Comparison of ENCODE assay signal across 13 cellular contexts in the genomic region with DNA sequence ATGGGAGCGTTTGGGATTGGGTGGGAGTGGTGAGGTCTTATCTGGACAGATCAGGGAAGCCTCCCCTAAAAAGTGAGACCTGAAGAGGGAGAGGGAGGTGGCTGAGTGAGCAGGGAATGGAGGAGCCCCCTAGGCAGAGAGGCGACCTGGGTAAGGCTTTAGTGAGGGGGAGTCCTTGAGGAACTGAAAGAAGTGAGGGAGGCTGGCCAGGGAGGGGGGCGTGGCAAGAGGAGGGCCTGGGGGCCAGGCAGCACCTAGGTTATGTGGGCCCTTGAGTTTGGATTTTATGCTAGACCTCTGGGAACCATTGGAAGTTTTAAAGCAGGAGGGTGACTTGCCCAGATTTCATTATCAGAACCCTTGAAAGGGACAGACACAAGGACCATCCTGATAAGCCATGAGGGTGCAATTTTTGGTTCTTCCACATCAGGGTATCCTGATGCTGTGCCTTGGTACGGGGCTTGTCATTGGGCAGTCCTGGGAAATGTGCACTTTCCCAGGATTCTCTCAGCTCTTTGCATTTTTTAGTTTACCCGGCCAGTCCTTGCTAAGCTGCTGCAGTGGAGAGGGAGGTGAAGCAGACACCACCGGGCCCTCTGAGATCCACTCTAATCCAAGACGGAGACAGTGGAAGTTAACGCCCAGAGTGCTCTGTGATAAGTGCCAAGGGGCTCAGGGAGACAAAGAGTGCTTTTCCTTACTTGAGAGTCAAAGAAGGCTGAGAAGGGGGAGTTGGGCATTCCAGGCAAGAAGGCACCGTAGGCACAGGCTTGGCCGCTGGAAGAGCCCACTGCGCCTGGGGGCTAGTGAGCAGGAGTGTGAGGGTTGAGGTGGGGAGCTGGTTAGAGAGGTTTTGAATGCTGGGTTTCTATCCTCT. TPM values are rescaled to one million over a fixed set of nuclear protein-coding genes. Genes with fewer than 3 reads are reported as not detected.
DNase-seq lines count a peak whose midpoint lies in the region; ATAC-seq and TF ChIP-seq lines count a peak whose summit lies in the region.
"Had no signal": no experiment of that assay in that cellular context is flagged by ENCODE, and none has a peak within 500 bp of the region (broad histone marks: within the 10 kb centered on the region; RNA-seq: fewer than 3 reads in every experiment).

No MANE protein-coding gene starts in this region.

- POLR2A ChIA-PET in CD4-positive, alpha-beta T cell (lab: Charles Lee): no interaction called here

- ATAC-seq in CD4-positive, alpha-beta T cell (ENCODE audit: poor library complexity): no peak
- ATAC-seq in left lobe of liver: no peak
- ATAC-seq: activated T-cell treated with anti-CD3 and anti-CD28 coated beads, Interleukin-2, amount 50 U/mL, for 72 hours; effector memory CD8-positive, alpha-beta T cell had no signal

- H3K27me3 ChIP-seq in muscle layer of colon (ENCODE audit: control insufficient read depth in 1 of 2, insufficient read depth in 2 of 2, low read length in 2 of 2): no peaks in the 10 kb centered on the region
- H3K27me3 ChIP-seq in tibial nerve: no peaks in the 10 kb centered on the region
- no peaks in the 10 kb centered on the region for H3K27me3 ChIP-seq in CD4-positive, alpha-beta T cell (ENCODE audit: control insufficient read depth, insufficient read depth, low read length)

- CTCF ChIA-PET in CD4-positive, alpha-beta T cell (lab: Charles Lee): interaction anchor here (0.6 to 0.7 kb wide), 2 partner anchors 302 to 637 kb away, joined by 3 read pairs; no protein-coding TSS in a partner anchor

- H3K9ac ChIP-seq in muscle layer of colon (ENCODE audit: low read length): peak overlapping the region; percentile 63
- H3K9ac ChIP-seq: KMS-11 had no signal

- TF ChIP-seq POLR2A in tibial nerve (IDR thresholded peaks at IDR 0.05): no peak

- no peaks in the 10 kb centered on the region for H3K36me3 Mint-ChIP-seq in CD4-positive, alpha-beta T cell (ENCODE audit: low read depth)

- H3K4me3 Mint-ChIP-seq in CD4-positive, alpha-beta T cell: no peak overlapping the region
- H3K4me3 Mint-ChIP-seq: activated T-cell treated with anti-CD3 and anti-CD28 coated beads, Interleukin-2, amount 50 U/mL, for 72 hours; effector memory CD8-positive, alpha-beta T cell; T-helper 1 cell treated with Interleukin-12 subunit alpha and Interleukin-12 subunit beta and Interleukin-4 antibody, amounts not matched to agents 30 μg/mL and 1 μg/mL, for 36 hours had no signal

- peaks cover 100% of the 10 kb centered on the region for H3K4me1 ChIP-seq in muscle layer of colon (ENCODE audit: insufficient read depth, low read length)
- H3K4me1 ChIP-seq in tibial nerve: peaks cover 18 to 100% (median 96%) of the 10 kb centered on the region in 4 donors

- DNase-seq in NCI-H82 (lab: John Stamatoyannopoulos, UW) (peak; percentile 31), NCI-H82 treated with DMSO at 0.1 percent for 48 hours (lab: John Stamatoyannopoulos, UW; ENCODE audit: unreplicated experiment) (no peak), tibial nerve (ENCODE audit: low spot score in 2 of 2) (peak in 1 of 2 donors; percentile 13), left lobe of liver (ENCODE audit: low spot score) (no peak)
- no peak for DNase-seq in CD4-positive, alpha-beta T cell
- DNase-seq in stimulated activated CD4-positive, alpha-beta T cell treated with anti-CD3 and anti-CD28 coated beads, Interleukin-2, amount 100 ng/mL, for 48 hours: no peak
- DNase-seq: activated T-cell treated with anti-CD3 and anti-CD28 coated beads, Interleukin-2, amount 50 U/mL, for 72 hours; effector memory CD8-positive, alpha-beta T cell; NCI-H526 treated with DMSO at 0.1 percent for 48 hours had no signal

- H3K9me3 Mint-ChIP-seq in CD4-positive, alpha-beta T cell: no peaks in the 10 kb centered on the region
- H3K9me3 Mint-ChIP-seq: activated T-cell treated with anti-CD3 and anti-CD28 coated beads, Interleukin-2, amount 50 U/mL, for 72 hours; effector memory CD8-positive, alpha-beta T cell; T-helper 1 cell treated with Interleukin-12 subunit alpha and Interleukin-12 subunit beta and Interleukin-4 antibody, amounts not matched to agents 30 μg/mL and 1 μg/mL, for 36 hours had no signal

- no peaks in the 10 kb centered on the region for H3K4me1 Mint-ChIP-seq in CD4-positive, alpha-beta T cell (ENCODE audit: low read depth)

- TF ChIP-seq CTCF in tibial nerve (IDR thresholded peaks at IDR 0.05): no peak
- TF ChIP-seq CTCF in CD4-positive, alpha-beta T cell (IDR thresholded peaks at IDR 0.05): no peak

- H3K9me3 ChIP-seq in muscle layer of colon (ENCODE audit: low read length) (no peaks in the 10 kb centered on the region), tibial nerve (no peaks in the 10 kb centered on the region)
- no peaks in the 10 kb centered on the region for H3K9me3 ChIP-seq in CD4-positive, alpha-beta T cell (ENCODE audit: control insufficient read depth, low read length)

- H3K27ac Mint-ChIP-seq in CD4-positive, alpha-beta T cell: no peak overlapping the region
- H3K27ac Mint-ChIP-seq: activated T-cell treated with anti-CD3 and anti-CD28 coated beads, Interleukin-2, amount 50 U/mL, for 72 hours; T-helper 1 cell treated with Interleukin-12 subunit alpha and Interleukin-12 subunit beta and Interleukin-4 antibody, amounts not matched to agents 30 μg/mL and 1 μg/mL, for 36 hours had no signal

- 40 to 47% methylated on average over 11 of the region's 11 CpGs for WGBS in tibial nerve, 2 donors

- H3K36me3 ChIP-seq in muscle layer of colon (ENCODE audit: insufficient read depth, low read length) (peaks cover 13% of the 10 kb centered on the region), tibial nerve (no peaks in the 10 kb centered on the region)

- no peak for TF ChIP-seq EP300 in tibial nerve (IDR thresholded peaks at IDR 0.05)

- H3K27ac ChIP-seq in cingulate gyrus (ENCODE audit: low read depth, low read length): peak overlapping the region; percentile 96
- H3K27ac ChIP-seq in muscle layer of colon (ENCODE audit: low read depth, low read length): peak overlapping the region; percentile 96
- H3K27ac ChIP-seq in tibial nerve: peak overlapping the region; percentile 83 to 99 (median 92)
- no peak overlapping the region for H3K27ac ChIP-seq in CD4-positive, alpha-beta T cell (ENCODE audit: low read depth, low read length)
- H3K27ac ChIP-seq: KMS-11 had no signal

- H3K4me3 ChIP-seq in muscle layer of colon (ENCODE audit: low read depth in 1 of 2, low read length in 2 of 2) (no peak overlapping the region), tibial nerve (no peak overlapping the region)

- H3K27me3 Mint-ChIP-seq in CD4-positive, alpha-beta T cell: no peaks in the 10 kb centered on the region
- H3K27me3 Mint-ChIP-seq: effector memory CD8-positive, alpha-beta T cell had no signal

- intact Hi-C loops in CD4-positive, alpha-beta T cell (cut with DNase I, micrococcal nuclease): no loop called here

RNA-seq across cellular contexts. Expression of gene GSN, which starts 16.1 kb away (rescaled TPM):
- 1,000 to 10,000 TPM; 1,899 to 6,678 (median 4,539) TPM for total RNA-seq in tibial nerve
- 1 to 10 TPM; 2.6 to 2.7 TPM for total RNA-seq in CD4-positive, alpha-beta T cell
- total RNA-seq in left lobe of liver: 30.8 TPM

Comparison
In these comparisons a context has a peak if more than half of its experiments do, and no peak if none do; other contexts are left out.
1. RNA of gene GSN, which starts 16.1 kb away (total RNA-seq): 1,899 to 6,678 TPM in tibial nerve; 30.8 TPM in left lobe of liver (single experiment) and 2.6 to 2.7 TPM in CD4-positive, alpha-beta T cell; every median in the first group is over 10 times any median in the second.